28 cellular contexts compared by ENCODE assay signal in genomic region chr15:90962021-90962420, GRCh38.
"Had no signal": no experiment of that assay in that cellular context is flagged by ENCODE, and none has a peak within 500 bp of the region (broad histone marks: within the 10 kb centered on the region; RNA-seq: fewer than 3 reads in every experiment).

No MANE protein-coding gene starts in this region.

- H3K4me3 Mint-ChIP-seq: activated CD4-positive, alpha-beta memory T cell treated with anti-CD3 and anti-CD28 coated beads, Interleukin-2, amount 10 ng/mL, durations not matched to agents 7 days and 5 days; activated CD4-positive, alpha-beta T cell treated with anti-CD3 and anti-CD28 coated beads, Interleukin-2, amount 10 ng/mL, durations not matched to agents 7 days and 5 days; activated naive CD8-positive, alpha-beta T cell treated with anti-CD3 and anti-CD28 coated beads, Interleukin-2, amount 50 U/mL, for 24 hours; natural killer cell treated with Interleukin-12 subunit alpha and Interleukin-12 subunit beta and Interleukin-15 and Interleukin-18, amount 100 ng/mL, for 72 hours; WTC11 had no signal

- H3K36me3 ChIP-seq: breast epithelium had no signal

- H3K27ac Mint-ChIP-seq: activated CD4-positive, alpha-beta memory T cell treated with anti-CD3 and anti-CD28 coated beads, Interleukin-2, amount 10 ng/mL, durations not matched to agents 7 days and 5 days; activated CD4-positive, alpha-beta T cell treated with anti-CD3 and anti-CD28 coated beads, Interleukin-2, amount 10 ng/mL, durations not matched to agents 7 days and 5 days; activated naive CD8-positive, alpha-beta T cell treated with anti-CD3 and anti-CD28 coated beads, Interleukin-2, amount 50 U/mL, for 24 hours; natural killer cell treated with Interleukin-12 subunit alpha and Interleukin-12 subunit beta and Interleukin-15 and Interleukin-18, amount 100 ng/mL, for 72 hours; WTC11 had no signal

- H3K27me3 Mint-ChIP-seq: activated CD4-positive, alpha-beta memory T cell treated with anti-CD3 and anti-CD28 coated beads, Interleukin-2, amount 10 ng/mL, durations not matched to agents 7 days and 5 days; activated CD4-positive, alpha-beta T cell treated with anti-CD3 and anti-CD28 coated beads, Interleukin-2, amount 10 ng/mL, durations not matched to agents 7 days and 5 days; activated naive CD8-positive, alpha-beta T cell treated with anti-CD3 and anti-CD28 coated beads, Interleukin-2, amount 50 U/mL, for 24 hours; natural killer cell treated with Interleukin-12 subunit alpha and Interleukin-12 subunit beta and Interleukin-15 and Interleukin-18, amount 100 ng/mL, for 72 hours had no signal

- H3K27me3 ChIP-seq: breast epithelium, neutrophil, testis, transverse colon had no signal

- H3K9me3 ChIP-seq: breast epithelium, mucosa of descending colon, neutrophil, testis, transverse colon had no signal

- H3K36me3 Mint-ChIP-seq: natural killer cell treated with Interleukin-12 subunit alpha and Interleukin-12 subunit beta and Interleukin-15 and Interleukin-18, amount 100 ng/mL, for 72 hours had no signal

- H3K27ac ChIP-seq: breast epithelium, neutrophil, skin epidermis, testis, transverse colon had no signal

- FAIRE-seq: keratinocyte had no signal

- H3K9me3 Mint-ChIP-seq: activated CD4-positive, alpha-beta memory T cell treated with anti-CD3 and anti-CD28 coated beads, Interleukin-2, amount 10 ng/mL, durations not matched to agents 7 days and 5 days; activated CD4-positive, alpha-beta T cell treated with anti-CD3 and anti-CD28 coated beads, Interleukin-2, amount 10 ng/mL, durations not matched to agents 7 days and 5 days; activated naive CD8-positive, alpha-beta T cell treated with anti-CD3 and anti-CD28 coated beads, Interleukin-2, amount 50 U/mL, for 24 hours; natural killer cell treated with Interleukin-12 subunit alpha and Interleukin-12 subunit beta and Interleukin-15 and Interleukin-18, amount 100 ng/mL, for 72 hours; WTC11 had no signal

- H3K4me3 ChIP-seq: breast epithelium, mucosa of descending colon, skin epidermis, testis, transverse colon had no signal

- DNase-seq: activated CD4-positive, alpha-beta memory T cell treated with anti-CD3 and anti-CD28 coated beads, Interleukin-2, amount 10 ng/mL, durations not matched to agents 7 days and 5 days; activated CD4-positive, alpha-beta T cell treated with anti-CD3 and anti-CD28 coated beads for 1 hour; activated CD4-positive, alpha-beta T cell treated with anti-CD3 and anti-CD28 coated beads, Interleukin-2, amount 10 ng/mL, durations not matched to agents 7 days and 5 days; activated gamma-delta T cell; activated naive CD4-positive, alpha-beta T cell treated with anti-CD3 and anti-CD28 coated beads, Interleukin-2, amount 50 U/mL, for 16 hours; activated naive CD8-positive, alpha-beta T cell treated with anti-CD3 and anti-CD28 coated beads, Interleukin-2, amount 50 U/mL, for 24 hours; amygdala; central memory CD4-positive, alpha-beta T cell; foreskin fibroblast; head of caudate nucleus; hippocampal formation; left cardiac atrium; left ventricle myocardium superior; mucosa of descending colon; stimulated activated CD4-positive, alpha-beta T cell treated with anti-CD3 and anti-CD28 coated beads, Interleukin-12 subunit alpha, Interleukin-12 subunit beta, amount 100 ng/mL, for 4 hours; stimulated activated CD4-positive, alpha-beta T cell treated with anti-CD3 and anti-CD28 coated beads, Interleukin-4, amount 100 ng/mL, for 1 hour; stimulated activated naive CD8-positive, alpha-beta T cell treated with anti-CD3 and anti-CD28 coated beads, Interleukin-15, Interleukin-2, amounts not matched to agents 100 U/mL and 50 U/mL, for 24 hours; T-helper 2 cell; testis; transverse colon had no signal

- ATAC-seq: activated naive CD8-positive, alpha-beta T cell treated with anti-CD3 and anti-CD28 coated beads, Interleukin-2, amount 50 U/mL, for 24 hours; esophagus mucosa; left cardiac atrium; left ventricle myocardium superior; mucosa of descending colon; natural killer cell treated with Interleukin-12 subunit alpha and Interleukin-12 subunit beta and Interleukin-15 and Interleukin-18, amount 100 ng/mL, for 72 hours; sciatic nerve; stimulated activated naive CD8-positive, alpha-beta T cell treated with anti-CD3 and anti-CD28 coated beads, Interleukin-15, Interleukin-2, amounts not matched to agents 100 U/mL and 50 U/mL, for 24 hours; WTC11 had no signal
